11 cellular contexts compared by ENCODE assay signal in the genomic region with DNA sequence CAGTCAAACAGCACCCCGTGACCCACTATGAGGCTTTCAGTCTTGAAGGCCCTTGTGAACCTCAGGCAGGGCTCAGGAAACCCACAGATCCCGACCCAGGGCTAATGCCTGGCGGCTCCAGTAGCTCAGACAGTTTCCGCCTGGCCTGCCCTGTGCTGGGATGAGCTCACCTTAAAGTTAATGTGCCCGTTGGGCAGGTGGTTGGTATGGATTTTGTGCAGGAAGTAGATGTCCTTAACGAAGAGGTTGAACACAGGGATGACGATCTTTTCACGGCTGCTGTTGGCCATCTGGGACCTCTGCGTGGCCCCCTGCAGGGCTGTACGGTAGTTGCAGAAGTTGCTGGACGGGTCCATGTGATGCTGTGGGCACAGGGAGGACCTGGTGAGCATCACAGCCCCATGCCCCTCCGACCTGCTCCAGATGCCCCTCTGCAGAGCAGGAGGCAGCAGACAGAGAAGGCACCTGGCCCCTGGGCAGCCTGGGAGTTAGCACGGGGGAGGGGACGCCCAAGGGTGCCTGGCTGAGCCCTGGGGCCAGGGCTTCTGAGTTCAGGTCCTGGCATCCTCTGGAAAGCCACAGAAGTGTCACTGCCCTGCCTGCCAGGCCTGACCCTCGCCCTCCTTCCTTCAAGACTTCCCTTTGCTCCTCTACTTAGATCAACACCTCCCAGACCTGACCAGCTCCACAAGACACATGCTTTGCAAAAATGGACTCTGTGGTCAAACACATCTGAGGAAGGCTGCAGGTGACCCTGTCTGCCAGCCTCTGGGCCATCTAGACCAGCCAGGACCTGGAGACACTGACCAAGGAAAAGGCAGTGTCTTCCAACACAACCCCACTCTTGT. TPM values are rescaled to one million over a fixed set of nuclear protein-coding genes. Genes with fewer than 3 reads are reported as not detected.
A peak's percentile ranks its signal among the peaks of the same experiment; 100 is the strongest.
DNase-seq lines count a peak whose midpoint lies in the region; ATAC-seq, FAIRE-seq and TF ChIP-seq lines count a peak whose summit lies in the region.
"Had no signal": no experiment of that assay in that cellular context is flagged by ENCODE, and none has a peak within 500 bp of the region (broad histone marks: within the 10 kb centered on the region; RNA-seq: fewer than 3 reads in every experiment).

No MANE protein-coding gene starts in this region.

- H3K4me3 ChIP-seq in Karpas-422 (ENCODE audit: low read length) (no peak overlapping the region), bronchial epithelial cell (ENCODE audit: low read depth, low read length) (no peak overlapping the region), osteoblast (ENCODE audit: insufficient read depth, low read length) (no peak overlapping the region)
- H3K4me3 ChIP-seq: ascending aorta, vagina had no signal

- no peak for FAIRE-seq in bronchial epithelial cell (lab: Jason Lieb, UNC)

- peak; percentile 37 for DNase-seq in NCI-H82 (lab: John Stamatoyannopoulos, UW)
- no peak for DNase-seq in NCI-H82 treated with DMSO at 0.1 percent for 48 hours (lab: John Stamatoyannopoulos, UW; ENCODE audit: unreplicated experiment)
- DNase-seq in Karpas-422, result peak; percentile 73
- no peak for DNase-seq in bronchial epithelial cell (ENCODE audit: low read depth)
- DNase-seq in osteoblast (ENCODE audit: insufficient read length, low spot score, missing footprints), result peak; percentile 95
- DNase-seq: occipital lobe had no signal

- H3K79me2 ChIP-seq in Karpas-422 (ENCODE audit: low read length) (no peaks in the 10 kb centered on the region), osteoblast (ENCODE audit: insufficient read depth, low read length) (no peaks in the 10 kb centered on the region)

- TF ChIP-seq CTCF in bronchial epithelial cell (IDR thresholded peaks at IDR 0.05; ENCODE audit: insufficient read depth, low read length, severe bottlenecking) (peak; percentile 42), osteoblast (IDR thresholded peaks at IDR 0.05; ENCODE audit: extremely low read depth, low read depth, low read length) (peak; percentile 61)

- H2AFZ ChIP-seq in Karpas-422 (ENCODE audit: low read length) (no peak overlapping the region), osteoblast (ENCODE audit: low read length) (no peak overlapping the region)

- H3K27ac ChIP-seq in Karpas-422 (ENCODE audit: low read length) (no peak overlapping the region), osteoblast (ENCODE audit: low read depth, low read length) (no peak overlapping the region)
- H3K27ac ChIP-seq: ascending aorta, vagina had no signal

- ATAC-seq in HG03135 (IDR thresholded peaks at IDR 0.05; ENCODE audit: unreplicated experiment), result no peak
- ATAC-seq in GM18867 (IDR thresholded peaks at IDR 0.05; ENCODE audit: unreplicated experiment), result no peak
- no peak for ATAC-seq in HG03342 (IDR thresholded peaks at IDR 0.05; ENCODE audit: unreplicated experiment)

- no peak overlapping the region for H3K4me2 ChIP-seq in Karpas-422 (ENCODE audit: low read depth, low read length, poor library complexity, severe bottlenecking)
- H3K4me2 ChIP-seq in osteoblast (ENCODE audit: insufficient read depth, low read length), result no peak overlapping the region

- H3K9ac ChIP-seq in Karpas-422 (ENCODE audit: low read length), result no peak overlapping the region

- no peaks in the 10 kb centered on the region for H3K9me3 ChIP-seq in Karpas-422 (ENCODE audit: low read length)
- H3K9me3 ChIP-seq in osteoblast (ENCODE audit: low read depth, low read length), result no peaks in the 10 kb centered on the region
- H3K9me3 ChIP-seq: ascending aorta, vagina had no signal

- no peaks in the 10 kb centered on the region for H3K4me1 ChIP-seq in Karpas-422 (ENCODE audit: low read length)
- H3K4me1 ChIP-seq in osteoblast (ENCODE audit: insufficient read depth, low read length), result peaks cover 2% of the 10 kb centered on the region

- H3K36me3 ChIP-seq in Karpas-422 (ENCODE audit: insufficient read depth, low read length), result no peaks in the 10 kb centered on the region
- peaks cover 3% of the 10 kb centered on the region for H3K36me3 ChIP-seq in bronchial epithelial cell (ENCODE audit: control insufficient read depth, insufficient read depth, low read length)
- H3K36me3 ChIP-seq in osteoblast (ENCODE audit: insufficient read depth, low read length), result no peaks in the 10 kb centered on the region
- H3K36me3 ChIP-seq: ascending aorta, vagina had no signal

- no peaks in the 10 kb centered on the region for H3K9me2 ChIP-seq in Karpas-422 (replicated peaks; ENCODE audit: insufficient read depth, low read length)

- H4K20me1 ChIP-seq in Karpas-422 (ENCODE audit: insufficient read depth, low read depth, low read length) (no peaks in the 10 kb centered on the region), osteoblast (ENCODE audit: insufficient read depth, low read length) (no peaks in the 10 kb centered on the region)

- H3K27me3 ChIP-seq in Karpas-422 (ENCODE audit: low read length) (no peaks in the 10 kb centered on the region), bronchial epithelial cell (ENCODE audit: control insufficient read depth, insufficient read depth, low read length) (no peaks in the 10 kb centered on the region), osteoblast (ENCODE audit: insufficient read depth, low read length) (no peaks in the 10 kb centered on the region)
- H3K27me3 ChIP-seq: ascending aorta, vagina had no signal

RNA-seq across cellular contexts. Expression of a gene that starts 59.8 kb away (rescaled TPM):
- 8.3 and 9.2 TPM in 2 replicates for total RNA-seq in Karpas-422 (2014; rRNA removed; shearing (Covaris generic); ENCODE audit: low replicate concordance)
- 15.0 and 17.4 TPM in 2 replicates for total RNA-seq in bronchial epithelial cell
- total RNA-seq in osteoblast, result 31.8 and 37.7 TPM in 2 replicates

Comparison
In these comparisons a context has a peak if more than half of its experiments do, and no peak if none do; other contexts are left out.
1. DNase-seq: peak in NCI-H82 (single experiment), Karpas-422 (single experiment) and osteoblast (single experiment); none in NCI-H82 treated with DMSO at 0.1 percent for 48 hours (single experiment) and bronchial epithelial cell (single experiment).